Comparison of ENCODE assay signal across 7 cellular contexts in genomic region chr2:54457326-54458023, GRCh38. TPM values are rescaled to one million over a fixed set of nuclear protein-coding genes. Genes with fewer than 3 reads are reported as not detected.
DNase-seq lines count a peak whose midpoint lies in the region; ATAC-seq and TF ChIP-seq lines count a peak whose summit lies in the region.

No MANE protein-coding gene starts in this region.

- H3K36me3 Mint-ChIP-seq in activated T-cell treated with anti-CD3 and anti-CD28 coated beads, Interleukin-2, amount 50 U/mL, for 72 hours (ENCODE audit: insufficient read depth in 2 of 2) = peaks cover 2% of the 10 kb centered on the region in 2 donors

- no peaks in the 10 kb centered on the region for H3K36me3 ChIP-seq in ovary

- in situ Hi-C loops in GM13976 (cut with MboI; ENCODE audit: low sequenced_read_pairs, unreplicated experiment) = no loop called here

- H3K27me3 ChIP-seq in ovary = no peaks in the 10 kb centered on the region

- H3K27me3 Mint-ChIP-seq in activated T-cell treated with anti-CD3 and anti-CD28 coated beads, Interleukin-2, amount 50 U/mL, for 72 hours (ENCODE audit: low read depth) = peaks cover 60% of the 10 kb centered on the region

- no peak for TF ChIP-seq POLR2A in ovary (IDR thresholded peaks at IDR 0.05)

- no peak overlapping the region for H3K27ac Mint-ChIP-seq in activated T-cell treated with anti-CD3 and anti-CD28 coated beads, Interleukin-2, amount 50 U/mL, for 72 hours

- no peaks in the 10 kb centered on the region for H3K9me3 ChIP-seq in ovary

- H3K27ac ChIP-seq in ovary = peak overlapping the region; percentile 89

- H3K4me1 ChIP-seq in ovary (ENCODE audit: insufficient read depth) = peaks cover 6% of the 10 kb centered on the region

- peak overlapping the region; percentile 53 for H3K4me3 ChIP-seq in ovary

- H3K4me1 Mint-ChIP-seq in activated T-cell treated with anti-CD3 and anti-CD28 coated beads, Interleukin-2, amount 50 U/mL, for 72 hours (ENCODE audit: low read depth) = peaks cover 25% of the 10 kb centered on the region

- ATAC-seq in activated T-cell treated with anti-CD3 and anti-CD28 coated beads, Interleukin-2, amount 50 U/mL, for 72 hours (replicated peaks in 1 of 2) = peak; percentile 54 to 66
- ATAC-seq in Right ventricle myocardium inferior = no peak

- TF ChIP-seq CTCF in GM13976 (IDR thresholded peaks at IDR 0.05; ENCODE audit: borderline replicate concordance, control extremely low read depth, extremely low read depth, insufficient read depth, missing control alignments) = no peak
- TF ChIP-seq CTCF in ovary (IDR thresholded peaks at IDR 0.05) = no peak

- H3K4me3 Mint-ChIP-seq in activated T-cell treated with anti-CD3 and anti-CD28 coated beads, Interleukin-2, amount 50 U/mL, for 72 hours = peak overlapping the region; percentile 86 to 96

- intact Hi-C loops in Right ventricle myocardium inferior (cut with DNase I) = loop anchor here (5.0 kb wide), 5 partner anchors 40 to 180 kb away; a partner anchor contains a TSS
- intact Hi-C loops in ovary (cut with DNase I) = no loop called here

- no peak for TF ChIP-seq EP300 in ovary (IDR thresholded peaks at IDR 0.05)

- 0 to 2% (median 1%) methylated on average over 34 of the region's 34 CpGs for WGBS in ovary, 3 donors

- DNase-seq in GM13976 (ENCODE audit: low spot score) (peak; percentile 38), NCI-H1694 treated with DMSO at 0.1 percent for 48 hours (lab: John Stamatoyannopoulos, UW) (peak; percentile 27), Right ventricle myocardium inferior (ENCODE audit: missing footprints) (peak; percentile 76), ovary (peak; percentile 23 to 63 (median 54))
- DNase-seq in activated T-cell treated with anti-CD3 and anti-CD28 coated beads, Interleukin-2, amount 50 U/mL, for 72 hours = peak; percentile 21 to 31
- DNase-seq in activated effector memory CD4-positive, alpha-beta T cell treated with Interleukin-2 at 50 U/mL for 16 hours = no peak
- no peak for DNase-seq in stimulated activated naive CD4-positive, alpha-beta T cell treated with Interleukin-2 at 50 U/mL for 16 hours (lab: John Stamatoyannopoulos, UW)

- H3K9me3 Mint-ChIP-seq in activated T-cell treated with anti-CD3 and anti-CD28 coated beads, Interleukin-2, amount 50 U/mL, for 72 hours = no peaks in the 10 kb centered on the region

RNA-seq across cellular contexts. Expression of gene SPTBN1, which starts 1.3 kb away (rescaled TPM):
- 100 to 1,000 TPM; 120 to 136 TPM for total RNA-seq in activated T-cell treated with anti-CD3 and anti-CD28 coated beads, Interleukin-2, amount 50 U/mL, for 72 hours
- 439 TPM for total RNA-seq in Right ventricle myocardium inferior
- total RNA-seq in ovary = 100 to 1,000 TPM; 161 to 314 (median 232) TPM
- polyA plus RNA-seq in ovary = 100 to 1,000 TPM; 108 to 262 TPM

Comparison
In these comparisons a context has a peak if more than half of its experiments do, and no peak if none do; other contexts are left out.
1. DNase-seq: peak in GM13976 (single experiment), NCI-H1694 treated with DMSO at 0.1 percent for 48 hours (single experiment), activated T-cell treated with anti-CD3 and anti-CD28 coated beads, Interleukin-2, amount 50 U/mL, for 72 hours (2 of 2), Right ventricle myocardium inferior (single experiment) and ovary (5 of 5); none in activated effector memory CD4-positive, alpha-beta T cell treated with Interleukin-2 at 50 U/mL for 16 hours (single experiment) and stimulated activated naive CD4-positive, alpha-beta T cell treated with Interleukin-2 at 50 U/mL for 16 hours (single experiment).